In genomic region chr10:119030421-119031250, GRCh38 we compare ENCODE assay signal across 8 cellular contexts. TPM values are rescaled to one million over a fixed set of nuclear protein-coding genes. Genes with fewer than 3 reads are reported as not detected.
DNase-seq lines count a peak whose midpoint lies in the region; ATAC-seq and TF ChIP-seq lines count a peak whose summit lies in the region.

No MANE protein-coding gene starts in this region.

- peak overlapping the region; percentile 72 for H3K4me3 Mint-ChIP-seq in GM23338
- peak overlapping the region; percentile 70 for H3K4me3 Mint-ChIP-seq in MCF 10A (ENCODE audit: unreplicated experiment)

- H3K27ac Mint-ChIP-seq in GM23338 = no peak overlapping the region
- no peak overlapping the region for H3K27ac Mint-ChIP-seq in MCF 10A (ENCODE audit: low read depth, unreplicated experiment)

- no peaks in the 10 kb centered on the region for H3K9me3 ChIP-seq in Karpas-422 (ENCODE audit: low read length)

- no peaks in the 10 kb centered on the region for H3K9me2 ChIP-seq in GM23338 (ENCODE audit: insufficient read depth)
- H3K9me2 ChIP-seq in Karpas-422 (replicated peaks; ENCODE audit: insufficient read depth, low read length) = no peaks in the 10 kb centered on the region

- H3K4me3 ChIP-seq in GM12875 (ENCODE audit: low read depth, low read length) (peak overlapping the region; percentile 10), GM23338 (peak overlapping the region; percentile 54), Karpas-422 (ENCODE audit: low read length) (peak overlapping the region; percentile 59), kidney epithelial cell (ENCODE audit: low read depth, low read length) (peak overlapping the region; percentile 34)

- peaks cover 39% of the 10 kb centered on the region for H4K20me1 ChIP-seq in GM23338 (replicated peaks; ENCODE audit: insufficient read depth)
- H4K20me1 ChIP-seq in Karpas-422 (ENCODE audit: insufficient read depth, low read depth, low read length) = peaks cover 25% of the 10 kb centered on the region

- intact Hi-C loops in MCF 10A (cut with micrococcal nuclease) = loop anchor here (1.0 to 5.0 kb wide), 5 partner anchors 24 to 463 kb away; no protein-coding TSS in a partner anchor

- POLR2A ChIA-PET in MCF 10A (lab: Yijun Ruan, JAX) = interaction anchor here (0.6 to 4.7 kb wide), 22 partner anchors 8 to 462 kb away, joined by 3 to 33 read pairs (median 4); partner anchors contain the start of genes CACUL1 and EIF3A

- DNase-seq in GM23338 (ENCODE audit: low spot score) (peak; percentile 79), Karpas-422 (peak; percentile 91), T-helper 2 cell (peak in 4 of 5 experiments; percentile 18 to 82 (median 32)), MCF 10A (ENCODE audit: unreplicated experiment) (peak; percentile 60), kidney epithelial cell (ENCODE audit: low read depth) (no peak)
- DNase-seq in stimulated activated CD4-positive, alpha-beta T cell treated with anti-CD3 and anti-CD28 coated beads, TNF-alpha, amount 100 ng/mL, for 24 hours (ENCODE audit: low read depth in 3 of 3) = peak in 2 of 3 experiments; percentile 11 to 54
- DNase-seq in effector CD8-positive, alpha-beta T cell (lab: John Stamatoyannopoulos, UW) = no peak

- H3K27ac ChIP-seq in GM23338 (ENCODE audit: low read depth) (no peak overlapping the region), Karpas-422 (ENCODE audit: low read length) (peak overlapping the region; percentile 66)

- TF ChIP-seq CTCF in GM12875 (IDR thresholded peaks at IDR 0.05; ENCODE audit: borderline replicate concordance, insufficient read depth, low read depth, low read length) (no peak), GM23338 (conservative IDR thresholded peaks at IDR 0.05; ENCODE audit: low read depth in 2 of 2) (peak in 1 of 2 experiments; percentile 4; a peak in 1 of 4 replicates), MCF 10A (IDR thresholded peaks at IDR 0.05; ENCODE audit: unreplicated experiment) (no peak), kidney epithelial cell (IDR thresholded peaks at IDR 0.05; ENCODE audit: insufficient read depth, low read length, poor library complexity, severe bottlenecking) (no peak)

- ATAC-seq in GM23338 = peak; percentile 42

- H3K9me3 Mint-ChIP-seq in GM23338 (no peaks in the 10 kb centered on the region), MCF 10A (ENCODE audit: unreplicated experiment) (no peaks in the 10 kb centered on the region)

- H3K36me3 Mint-ChIP-seq in GM23338 (ENCODE audit: low read depth) = peaks cover 22% of the 10 kb centered on the region
- peaks cover 42% of the 10 kb centered on the region for H3K36me3 Mint-ChIP-seq in MCF 10A (ENCODE audit: insufficient read depth, unreplicated experiment)

- peaks cover 32% of the 10 kb centered on the region for H3F3A ChIP-seq in GM23338 (replicated peaks; ENCODE audit: low read depth)

- H3K4me1 Mint-ChIP-seq in GM23338 = peaks cover 21% of the 10 kb centered on the region; the same call in 2 of the 3 replicates
- H3K4me1 Mint-ChIP-seq in MCF 10A (ENCODE audit: insufficient read depth, unreplicated experiment) = peaks cover 34% of the 10 kb centered on the region

- H3K27me3 Mint-ChIP-seq in GM23338 (ENCODE audit: insufficient read depth, low read depth, poor library complexity) = peaks cover 15% of the 10 kb centered on the region
- no peaks in the 10 kb centered on the region for H3K27me3 Mint-ChIP-seq in MCF 10A (ENCODE audit: insufficient read depth, unreplicated experiment)

- peak overlapping the region; percentile 71 for H3K9ac ChIP-seq in Karpas-422 (ENCODE audit: low read length)

- no peak overlapping the region for H2AFZ ChIP-seq in GM23338
- H2AFZ ChIP-seq in Karpas-422 (ENCODE audit: low read length) = no peak overlapping the region

- CTCF ChIA-PET in MCF 10A (lab: Yijun Ruan, JAX) = interaction anchor here (0.6 to 1.7 kb wide), 13 partner anchors 9 to 1535 kb away, joined by 3 to 8 read pairs (median 3); no protein-coding TSS in a partner anchor

- H3K27me3 ChIP-seq in GM23338 (ENCODE audit: insufficient read depth) = 0 out of 2 replicates have a peak, but pooled peaks cover 5% of the 10 kb centered on the region
- no peaks in the 10 kb centered on the region for H3K27me3 ChIP-seq in Karpas-422 (ENCODE audit: low read length)
- H3K27me3 ChIP-seq in kidney epithelial cell (ENCODE audit: control insufficient read depth, insufficient read depth, low read length) = no peaks in the 10 kb centered on the region

- peaks cover 22% of the 10 kb centered on the region for H3K36me3 ChIP-seq in GM23338 (ENCODE audit: insufficient read depth)
- H3K36me3 ChIP-seq in Karpas-422 (ENCODE audit: insufficient read depth, low read length) = peaks cover 17% of the 10 kb centered on the region
- no peaks in the 10 kb centered on the region for H3K36me3 ChIP-seq in kidney epithelial cell (ENCODE audit: control insufficient read depth, insufficient read depth, low read length)

- no TSS peak for BruUV-seq in MCF 10A (replicated peaks; lab: Mats Ljungman, UMichigan)

- H3K4me2 ChIP-seq in GM23338 (peak overlapping the region; percentile 83), Karpas-422 (ENCODE audit: low read depth, low read length, poor library complexity, severe bottlenecking) (peak overlapping the region; percentile 78)

- H3K79me2 ChIP-seq in GM23338 (replicated peaks; ENCODE audit: insufficient read depth) = no peaks in the 10 kb centered on the region; the same call in 1 of the 2 replicates
- peaks cover 5% of the 10 kb centered on the region for H3K79me2 ChIP-seq in Karpas-422 (ENCODE audit: low read length)

- H3K4me1 ChIP-seq in GM23338 (ENCODE audit: insufficient read depth) = peaks cover 19% of the 10 kb centered on the region
- H3K4me1 ChIP-seq in Karpas-422 (ENCODE audit: low read length) = peaks cover 49% of the 10 kb centered on the region

TF ChIP-seq in GM23338, 12 proteins besides CTCF, POLR2A, EP300 and RAD21 (continues in another document):
- TF ChIP-seq POLR2AphosphoS5 (IDR thresholded peaks at IDR 0.05; ENCODE audit: low read depth) (peak; percentile 51; the same call in 1 of the 2 replicates), NANOG (IDR thresholded peaks at IDR 0.05; ENCODE audit: borderline replicate concordance) (no peak)

RNA-seq across cellular contexts. Expression of gene NANOS1, which starts 1.1 kb away (rescaled TPM):
- total RNA-seq in GM23338 (2014; rRNA removed; shearing (Covaris generic)) = 2.9 and 7.8 TPM in 2 replicates
- 1.6 and 2.2 TPM in 2 replicates for polyA plus RNA-seq in GM23338 (2016; fragmentation: Nextera tagmentation; extraction: Ambion mirVana)
- 1.6 and 3.1 TPM in 2 replicates for total RNA-seq in Karpas-422 (2014; rRNA removed; shearing (Covaris generic); ENCODE audit: low replicate concordance)
- total RNA-seq in MCF 10A (2022) (2.2 and 3.8 TPM in 2 replicates), kidney epithelial cell (0.88 and 1.6 TPM in 2 replicates)

RNA-seq across cellular contexts. Expression of gene EIF3A, which starts 50.0 kb away (rescaled TPM):
- total RNA-seq in GM23338 (2014; rRNA removed; shearing (Covaris generic)) = 170 and 171 TPM in 2 replicates
- 136 and 152 TPM in 2 replicates for polyA plus RNA-seq in GM23338 (2016; fragmentation: Nextera tagmentation; extraction: Ambion mirVana)
- 90.7 and 92.1 TPM in 2 replicates for total RNA-seq in Karpas-422 (2014; rRNA removed; shearing (Covaris generic); ENCODE audit: low replicate concordance)
- total RNA-seq in MCF 10A (2022) (190 and 226 TPM in 2 replicates), kidney epithelial cell (129 and 140 TPM in 2 replicates)

Comparison
In these comparisons a context has a peak if more than half of its experiments do, and no peak if none do; other contexts are left out.
1. DNase-seq: peak in GM23338 (single experiment), Karpas-422 (single experiment), T-helper 2 cell (4 of 5), MCF 10A (single experiment) and stimulated activated CD4-positive, alpha-beta T cell treated with anti-CD3 and anti-CD28 coated beads, TNF-alpha, amount 100 ng/mL, for 24 hours (2 of 3); none in kidney epithelial cell (single experiment) and effector CD8-positive, alpha-beta T cell (single experiment).
2. Peak in every context shown above with its lines, with median percentiles within 50 percentile points of each other: H3K4me3 ChIP-seq.